Comparison of ENCODE assay signal across 11 cellular contexts in the genomic region with DNA sequence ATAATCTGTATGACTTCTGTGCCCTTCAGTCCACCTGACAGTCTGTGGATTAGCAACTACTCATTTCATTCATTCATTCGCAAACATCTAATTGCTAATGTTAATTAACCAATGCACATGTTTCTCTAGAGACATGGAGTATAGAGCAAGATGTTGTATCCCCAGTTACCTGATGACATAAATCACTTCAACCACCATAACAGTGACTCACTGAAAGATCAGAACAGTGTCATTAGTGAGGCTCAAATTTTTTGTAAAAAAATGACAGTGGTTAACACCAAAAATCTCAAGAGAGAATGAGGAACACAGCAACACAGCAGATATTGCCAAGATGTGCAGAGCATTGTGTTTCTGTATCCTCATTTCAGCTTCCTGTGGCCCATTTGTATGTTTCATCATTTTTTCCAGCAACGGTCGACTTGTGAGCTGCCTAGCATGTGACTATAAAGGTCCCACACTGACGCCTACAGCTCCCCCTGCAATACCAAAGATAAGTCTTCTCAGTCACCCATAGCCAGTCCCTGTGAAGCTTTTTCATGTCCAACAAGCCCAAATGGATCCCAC. TPM values are rescaled to one million over a fixed set of nuclear protein-coding genes. Genes with fewer than 3 reads are reported as not detected.
A peak's percentile ranks its signal among the peaks of the same experiment; 100 is the strongest.
DNase-seq lines count a peak whose midpoint lies in the region; ATAC-seq and TF ChIP-seq lines count a peak whose summit lies in the region.
"Had no signal": no experiment of that assay in that cellular context is flagged by ENCODE, and none has a peak within 500 bp of the region (broad histone marks: within the 10 kb centered on the region; RNA-seq: fewer than 3 reads in every experiment).

No MANE protein-coding gene starts in this region.

- H3K27ac ChIP-seq in PC-3 (ENCODE audit: low read length) = no peak overlapping the region
- H3K27ac ChIP-seq: thoracic aorta had no signal

- peaks cover 24% of the 10 kb centered on the region for H3K4me1 Mint-ChIP-seq in T-helper 2 cell treated with Interferon-gamma antibody and Interleukin-4, amounts not matched to agents 5 μg/mL and 100 μg/mL, for 36 hours (ENCODE audit: low read depth)
- H3K4me1 Mint-ChIP-seq in stimulated activated memory B cell treated with anti-CD40 and anti-IgM and Interleukin-4, amounts not matched to agents 10 μg/mL and 1 μg/mL and 100 μg/mL, for 72 hours = peaks cover 10% of the 10 kb centered on the region

- H3K79me2 ChIP-seq in PC-3 (ENCODE audit: low read length) = no peaks in the 10 kb centered on the region

- H2AFZ ChIP-seq in PC-3 (ENCODE audit: low read length) = no peak overlapping the region

- no peaks in the 10 kb centered on the region for H3K36me3 Mint-ChIP-seq in T-helper 2 cell treated with Interferon-gamma antibody and Interleukin-4, amounts not matched to agents 5 μg/mL and 100 μg/mL, for 36 hours (ENCODE audit: low read depth)
- no peaks in the 10 kb centered on the region for H3K36me3 Mint-ChIP-seq in stimulated activated memory B cell treated with anti-CD40 and anti-IgM and Interleukin-4, amounts not matched to agents 10 μg/mL and 1 μg/mL and 100 μg/mL, for 72 hours

- peak; percentile 35 for ATAC-seq in HG02610 (IDR thresholded peaks at IDR 0.05; ENCODE audit: unreplicated experiment)
- ATAC-seq in stimulated activated memory B cell treated with anti-CD40 and anti-IgM and Interleukin-4, amounts not matched to agents 10 μg/mL and 1 μg/mL and 100 μg/mL, for 72 hours = no peak
- ATAC-seq in PC-3 = no peak

- no TSS peak for BruUV-seq in PC-3 (replicated peaks; lab: Mats Ljungman, UMichigan)

- H3K27ac Mint-ChIP-seq in T-helper 2 cell treated with Interferon-gamma antibody and Interleukin-4, amounts not matched to agents 5 μg/mL and 100 μg/mL, for 36 hours = peak overlapping the region; percentile 37
- H3K27ac Mint-ChIP-seq in stimulated activated memory B cell treated with anti-CD40 and anti-IgM and Interleukin-4, amounts not matched to agents 10 μg/mL and 1 μg/mL and 100 μg/mL, for 72 hours = no peak overlapping the region
- H3K27ac Mint-ChIP-seq: naive B cell had no signal

- intact Hi-C loops in PC-3 (cut with micrococcal nuclease) = loop anchor here (5.0 kb wide), 1 partner anchor 153 kb away; no protein-coding TSS in a partner anchor

- no peaks in the 10 kb centered on the region for H3K9me3 Mint-ChIP-seq in T-helper 2 cell treated with Interferon-gamma antibody and Interleukin-4, amounts not matched to agents 5 μg/mL and 100 μg/mL, for 36 hours
- no peaks in the 10 kb centered on the region for H3K9me3 Mint-ChIP-seq in stimulated activated memory B cell treated with anti-CD40 and anti-IgM and Interleukin-4, amounts not matched to agents 10 μg/mL and 1 μg/mL and 100 μg/mL, for 72 hours

- no peaks in the 10 kb centered on the region for H3K36me3 ChIP-seq in PC-3 (ENCODE audit: low read depth, low read length)
- H3K36me3 ChIP-seq: thoracic aorta had no signal

- H3K27me3 ChIP-seq in PC-3 (ENCODE audit: low read length) = no peaks in the 10 kb centered on the region

- H3K4me2 ChIP-seq in PC-3 (ENCODE audit: low read length) = no peak overlapping the region

- no peaks in the 10 kb centered on the region for H4K20me1 ChIP-seq in PC-3 (ENCODE audit: low read length)

- H3F3A ChIP-seq in PC-3 (ENCODE audit: low read length, unreplicated experiment) = peaks cover 9% of the 10 kb centered on the region

- H3K9ac ChIP-seq in PC-3 (ENCODE audit: low read length) = no peak overlapping the region

- H3K9me2 ChIP-seq in PC-3 (replicated peaks; ENCODE audit: low read length) = no peaks in the 10 kb centered on the region

- POLR2A ChIA-PET in GM10248 (lab: Yijun Ruan, JAX) = no interaction called here
- POLR2A ChIA-PET in PC-3 (lab: Charles Lee; ENCODE audit: unreplicated experiment) = no interaction called here

- H3K4me3 Mint-ChIP-seq in T-helper 2 cell treated with Interferon-gamma antibody and Interleukin-4, amounts not matched to agents 5 μg/mL and 100 μg/mL, for 36 hours = no peak overlapping the region
- no peak overlapping the region for H3K4me3 Mint-ChIP-seq in stimulated activated memory B cell treated with anti-CD40 and anti-IgM and Interleukin-4, amounts not matched to agents 10 μg/mL and 1 μg/mL and 100 μg/mL, for 72 hours
- H3K4me3 Mint-ChIP-seq: naive B cell had no signal

- H3K9me3 ChIP-seq in PC-3 (ENCODE audit: low read length) = no peaks in the 10 kb centered on the region
- H3K9me3 ChIP-seq: thoracic aorta had no signal

- no peak for TF ChIP-seq CTCF in GM10248 (IDR thresholded peaks at IDR 0.05; ENCODE audit: control extremely low read depth, extremely low read depth, low read depth, missing control alignments)
- no peak for TF ChIP-seq CTCF in PC-3 (conservative IDR thresholded peaks at IDR 0.05; ENCODE audit: low read depth, low read length)

- CTCF ChIA-PET in GM10248 (lab: Yijun Ruan, JAX) = interaction anchor here (0.7 to 1.1 kb wide), 2 partner anchors 16 to 25 kb away, joined by 3 to 4 read pairs; no protein-coding TSS in a partner anchor
- CTCF ChIA-PET in PC-3 (lab: Charles Lee) = interaction anchor here (0.6 kb wide), 1 partner anchor 173 kb away, joined by 3 read pairs; no protein-coding TSS in a partner anchor

- peaks cover 22% of the 10 kb centered on the region for H3K27me3 Mint-ChIP-seq in T-helper 2 cell treated with Interferon-gamma antibody and Interleukin-4, amounts not matched to agents 5 μg/mL and 100 μg/mL, for 36 hours (ENCODE audit: low read depth)
- H3K27me3 Mint-ChIP-seq in stimulated activated memory B cell treated with anti-CD40 and anti-IgM and Interleukin-4, amounts not matched to agents 10 μg/mL and 1 μg/mL and 100 μg/mL, for 72 hours = peaks cover 29% of the 10 kb centered on the region

- DNase-seq in GM10248 (ENCODE audit: extremely low spot score) = peak; percentile 25
- peak; percentile 70 for DNase-seq in T-helper 2 cell treated with Interferon-gamma antibody and Interleukin-4, amounts not matched to agents 5 μg/mL and 100 μg/mL, for 36 hours (ENCODE audit: low spot score)
- DNase-seq in mucosa of gallbladder (ENCODE audit: low spot score) = peak; percentile 44
- no peak for DNase-seq in NCI-H187 treated with DMSO at 0.1 percent for 48 hours (lab: John Stamatoyannopoulos, UW)
- no peak for DNase-seq in SHP77 (lab: John Stamatoyannopoulos, UW)
- DNase-seq in PC-3 = no peak
- DNase-seq: caudate nucleus, naive B cell had no signal

- H3K4me3 ChIP-seq in PC-3 (ENCODE audit: low read length) = no peak overlapping the region
- H3K4me3 ChIP-seq: thoracic aorta had no signal

- peaks cover 30% of the 10 kb centered on the region for H3K4me1 ChIP-seq in PC-3 (ENCODE audit: insufficient read depth, low read length)

RNA-seq across cellular contexts. Expression of gene PLD1, which starts 3.7 kb away (rescaled TPM):
- total RNA-seq in mucosa of gallbladder = 734 TPM
- total RNA-seq in PC-3 (2014; rRNA removed) = 7.3 and 8.3 TPM in 2 replicates

RNA-seq across cellular contexts. Expression of gene TMEM212, which starts 29.2 kb away (rescaled TPM):
- not detected for total RNA-seq in mucosa of gallbladder
- not detected in 2 replicates for total RNA-seq in PC-3 (2014; rRNA removed)
- total RNA-seq: thoracic aorta had no signal

Comparison
In these comparisons a context has a peak if more than half of its experiments do, and no peak if none do; other contexts are left out.
1. DNase-seq: peak in GM10248 (single experiment), T-helper 2 cell treated with Interferon-gamma antibody and Interleukin-4, amounts not matched to agents 5 μg/mL and 100 μg/mL, for 36 hours (single experiment) and mucosa of gallbladder (single experiment); none in NCI-H187 treated with DMSO at 0.1 percent for 48 hours (single experiment), SHP77 (0 of 2) and PC-3 (single experiment).
2. RNA of gene PLD1, which starts 3.7 kb away (total RNA-seq): 734 TPM in mucosa of gallbladder (single experiment); 7.3 to 8.3 TPM in PC-3; every median in the first group is over 10 times any median in the second.